In genomic region chr6:112927641-112928040, GRCh38 we compare ENCODE assay signal across 19 cellular contexts.
"Had no signal": no experiment of that assay in that cellular context is flagged by ENCODE, and none has a peak within 500 bp of the region (broad histone marks: within the 10 kb centered on the region; RNA-seq: fewer than 3 reads in every experiment).

No MANE protein-coding gene starts in this region.

- H3K4me1 Mint-ChIP-seq: naive B cell had no signal

- H3K27ac Mint-ChIP-seq: activated naive CD4-positive, alpha-beta T cell treated with anti-CD3 and anti-CD28 coated beads, Interleukin-2, amount 50 U/mL, for 72 hours; activated T-cell treated with anti-CD3 and anti-CD28 coated beads, Interleukin-2, amount 50 U/mL, for 72 hours; effector memory CD8-positive, alpha-beta T cell; progenitor cell of endocrine pancreas had no signal

- ATAC-seq: activated naive CD4-positive, alpha-beta T cell treated with anti-CD3 and anti-CD28 coated beads, Interleukin-2, amount 50 U/mL, for 72 hours; activated T-cell treated with anti-CD3 and anti-CD28 coated beads, Interleukin-2, amount 50 U/mL, for 72 hours; effector memory CD8-positive, alpha-beta T cell; gastrocnemius medialis; mucosa of descending colon had no signal

- H3K4me1 ChIP-seq: adrenal gland, gastrocnemius medialis, suprapubic skin, vagina had no signal

- H3K36me3 ChIP-seq: adrenal gland, gastrocnemius medialis, suprapubic skin, vagina had no signal

- H3K27me3 ChIP-seq: adrenal gland, gastrocnemius medialis, suprapubic skin, vagina had no signal

- H3K9me3 ChIP-seq: vagina had no signal

- H3K4me3 Mint-ChIP-seq: activated T-cell treated with anti-CD3 and anti-CD28 coated beads, Interleukin-2, amount 50 U/mL, for 72 hours; effector memory CD8-positive, alpha-beta T cell; naive B cell; neural crest cell had no signal

- DNase-seq: activated CD4-positive, alpha-beta T cell treated with anti-CD3 and anti-CD28 coated beads for 48 hours; activated CD4-positive, CD25-positive, alpha-beta regulatory T cell; activated effector memory CD4-positive, alpha-beta T cell treated with anti-CD3 and anti-CD28 coated beads, Interleukin-2, amount 50 U/mL, for 16 hours; activated T-cell treated with anti-CD3 and anti-CD28 coated beads, Interleukin-2, amount 50 U/mL, for 72 hours; adrenal gland; effector memory CD8-positive, alpha-beta T cell; gastrocnemius medialis; head of caudate nucleus; mesenchymal stem cell; mucosa of descending colon; naive B cell; stimulated activated CD8-positive, alpha-beta memory T cell treated with anti-CD3 and anti-CD28 coated beads, Interleukin-4, amount 100 ng/mL, for 48 hours; stimulated activated naive CD4-positive, alpha-beta T cell treated with Interleukin-2 at 50 U/mL for 16 hours; trophoblast cell had no signal

- H3K4me3 ChIP-seq: adrenal gland, gastrocnemius medialis, mucosa of descending colon, suprapubic skin, vagina had no signal

- H3K27me3 Mint-ChIP-seq: effector memory CD8-positive, alpha-beta T cell; progenitor cell of endocrine pancreas had no signal

- H3K27ac ChIP-seq: adrenal gland, gastrocnemius medialis, suprapubic skin, vagina had no signal

- H3K36me3 Mint-ChIP-seq: activated naive CD4-positive, alpha-beta T cell treated with anti-CD3 and anti-CD28 coated beads, Interleukin-2, amount 50 U/mL, for 72 hours had no signal
